10 cellular contexts compared by ENCODE assay signal in genomic region chr1:32352831-32353383, GRCh38. TPM values are rescaled to one million over a fixed set of nuclear protein-coding genes. Genes with fewer than 3 reads are reported as not detected.
DNase-seq lines count a peak whose midpoint lies in the region; ATAC-seq and TF ChIP-seq lines count a peak whose summit lies in the region.
"Had no signal": no experiment of that assay in that cellular context is flagged by ENCODE, and none has a peak within 500 bp of the region (broad histone marks: within the 10 kb centered on the region; RNA-seq: fewer than 3 reads in every experiment).

No MANE protein-coding gene starts in this region.

- peak overlapping the region; percentile 72 to 88 (median 80) for H3K4me3 Mint-ChIP-seq in CD4-positive, CD25-positive, alpha-beta regulatory T cell
- peak overlapping the region; percentile 86 for H3K4me3 Mint-ChIP-seq in progenitor cell of endocrine pancreas (ENCODE audit: low read depth)

- H3K27me3 Mint-ChIP-seq in CD4-positive, CD25-positive, alpha-beta regulatory T cell, result no peaks in the 10 kb centered on the region
- no peaks in the 10 kb centered on the region for H3K27me3 Mint-ChIP-seq in progenitor cell of endocrine pancreas

- H3K9me3 ChIP-seq in CD4-positive, CD25-positive, alpha-beta regulatory T cell (ENCODE audit: control insufficient read depth in 2 of 2, low read length in 2 of 2), result no peaks in the 10 kb centered on the region
- no peaks in the 10 kb centered on the region for H3K9me3 ChIP-seq in SJCRH30 (replicated peaks)

- H3K9me3 Mint-ChIP-seq in CD4-positive, CD25-positive, alpha-beta regulatory T cell, result no peaks in the 10 kb centered on the region
- no peaks in the 10 kb centered on the region for H3K9me3 Mint-ChIP-seq in progenitor cell of endocrine pancreas (ENCODE audit: low read depth)

- ATAC-seq in CD4-positive, CD25-positive, alpha-beta regulatory T cell (ENCODE audit: low read depth in 2 of 2), result no peak
- no peak for ATAC-seq in GM19351 (IDR thresholded peaks at IDR 0.05; ENCODE audit: unreplicated experiment)

- no peak for TF ChIP-seq CTCF in fibroblast of pulmonary artery (IDR thresholded peaks at IDR 0.05; ENCODE audit: low read length, missing control alignments)
- no peak for TF ChIP-seq CTCF in progenitor cell of endocrine pancreas (IDR thresholded peaks at IDR 0.05; ENCODE audit: unreplicated experiment)

- H3K4me3 ChIP-seq in CD4-positive, CD25-positive, alpha-beta regulatory T cell (ENCODE audit: low read depth, low read length), result no peak overlapping the region
- H3K4me3 ChIP-seq in SJCRH30, result no peak overlapping the region; the same call in 1 of the 2 replicates
- H3K4me3 ChIP-seq in fibroblast of pulmonary artery (replicated peaks; ENCODE audit: low read depth, low read length), result peak overlapping the region; percentile 64

- H3K36me3 Mint-ChIP-seq in CD4-positive, CD25-positive, alpha-beta regulatory T cell, result peaks cover 10% of the 10 kb centered on the region
- peaks cover 2% of the 10 kb centered on the region for H3K36me3 Mint-ChIP-seq in progenitor cell of endocrine pancreas (ENCODE audit: insufficient read depth)

- peaks cover 0 to 54% (median 23%) of the 10 kb centered on the region in 4 donors for H3K4me1 Mint-ChIP-seq in CD4-positive, CD25-positive, alpha-beta regulatory T cell
- peaks cover 13% of the 10 kb centered on the region for H3K4me1 Mint-ChIP-seq in progenitor cell of endocrine pancreas (ENCODE audit: low read depth)

- no peak for DNase-seq in CD4-positive, CD25-positive, alpha-beta regulatory T cell
- DNase-seq in SJCRH30 (peak in 1 of 2 experiments; percentile 45), fibroblast of pulmonary artery (ENCODE audit: low read depth) (peak; percentile 41), progenitor cell of endocrine pancreas (ENCODE audit: low spot score, unreplicated experiment) (no peak), HK-2 (ENCODE audit: unreplicated experiment) (no peak), NCI-H1436 treated with DMSO at 0.1 percent for 48 hours (lab: John Stamatoyannopoulos, UW) (no peak), NOMO-1 treated with DMSO at 0.1 percent for 48 hours (lab: John Stamatoyannopoulos, UW; ENCODE audit: unreplicated experiment) (no peak)
- DNase-seq: activated effector memory CD4-positive, alpha-beta T cell treated with anti-CD3 and anti-CD28 coated beads, Interleukin-2, amount 50 U/mL, for 16 hours; NCI-H1694 treated with DMSO at 0.1 percent for 48 hours had no signal

- H3K27ac Mint-ChIP-seq in CD4-positive, CD25-positive, alpha-beta regulatory T cell, result peak overlapping the region in 2 of 3 donors; percentile 42 to 44
- H3K27ac Mint-ChIP-seq in progenitor cell of endocrine pancreas, result peak overlapping the region; percentile 85

- no peaks in the 10 kb centered on the region for H3K36me3 ChIP-seq in CD4-positive, CD25-positive, alpha-beta regulatory T cell (ENCODE audit: control insufficient read depth, insufficient read depth, low read length)
- H3K36me3 ChIP-seq in SJCRH30, result no peaks in the 10 kb centered on the region

- H3K4me1 ChIP-seq in CD4-positive, CD25-positive, alpha-beta regulatory T cell (ENCODE audit: control insufficient read depth, insufficient read depth, low read length, poor library complexity, severe bottlenecking), result peaks cover 15% of the 10 kb centered on the region
- peaks cover 23% of the 10 kb centered on the region for H3K4me1 ChIP-seq in SJCRH30

- no peak overlapping the region for H3K27ac ChIP-seq in CD4-positive, CD25-positive, alpha-beta regulatory T cell (ENCODE audit: insufficient read depth, low read length, poor library complexity, severe bottlenecking)
- peak overlapping the region; percentile 41 for H3K27ac ChIP-seq in SJCRH30

- H3K27me3 ChIP-seq in CD4-positive, CD25-positive, alpha-beta regulatory T cell (ENCODE audit: control insufficient read depth, insufficient read depth, low read length), result no peaks in the 10 kb centered on the region
- no peaks in the 10 kb centered on the region for H3K27me3 ChIP-seq in SJCRH30

RNA-seq across cellular contexts. Expression of gene FAM229A, which starts 9.4 kb away (rescaled TPM):
- total RNA-seq in CD4-positive, CD25-positive, alpha-beta regulatory T cell, result 43.2 TPM
- polyA plus RNA-seq in CD4-positive, CD25-positive, alpha-beta regulatory T cell, result under 1 TPM in 2 of 4 donors, not detected in 2; 0.14 to 0.31 TPM
- total RNA-seq in SJCRH30 (2014; rRNA removed; shearing (Covaris generic)), result 2.1 and 4.2 TPM in 2 replicates
- total RNA-seq in progenitor cell of endocrine pancreas, result 15.0 and 17.3 TPM in 2 replicates

RNA-seq across cellular contexts. Expression of gene TSSK3, which starts 9.4 kb away (rescaled TPM):
- total RNA-seq in CD4-positive, CD25-positive, alpha-beta regulatory T cell, result 0.76 TPM
- 1 to 10 TPM in 2 of 4 donors, not detected in 2; 1.1 to 1.9 TPM for polyA plus RNA-seq in CD4-positive, CD25-positive, alpha-beta regulatory T cell
- total RNA-seq in SJCRH30 (2014; rRNA removed; shearing (Covaris generic)), result 1.0 and 1.2 TPM in 2 replicates
- 3.1 and 3.9 TPM in 2 replicates for total RNA-seq in progenitor cell of endocrine pancreas

RNA-seq across cellular contexts. Expression of gene MARCKSL1, which starts 16.9 kb away (rescaled TPM):
- total RNA-seq in CD4-positive, CD25-positive, alpha-beta regulatory T cell, result 27.5 TPM
- polyA plus RNA-seq in CD4-positive, CD25-positive, alpha-beta regulatory T cell, result 10 to 100 TPM; 34.4 to 59.4 (median 48.7) TPM
- total RNA-seq in SJCRH30 (2014; rRNA removed; shearing (Covaris generic)), result 207 and 208 TPM in 2 replicates
- total RNA-seq in progenitor cell of endocrine pancreas, result 774 and 833 TPM in 2 replicates

RNA-seq across cellular contexts. Expression of gene BSDC1, which starts 41.3 kb away (rescaled TPM):
- 198 TPM for total RNA-seq in CD4-positive, CD25-positive, alpha-beta regulatory T cell
- 10 to 100 TPM; 27.3 to 45.4 (median 40.1) TPM for polyA plus RNA-seq in CD4-positive, CD25-positive, alpha-beta regulatory T cell
- 49.4 and 54.5 TPM in 2 replicates for total RNA-seq in SJCRH30 (2014; rRNA removed; shearing (Covaris generic))
- 91.0 and 93.6 TPM in 2 replicates for total RNA-seq in progenitor cell of endocrine pancreas
